In genomic region chr10:25614652-25615051, GRCh38 we compare ENCODE assay signal across 8 cellular contexts.
"Had no signal": no experiment of that assay in that cellular context is flagged by ENCODE, and none has a peak within 500 bp of the region (broad histone marks: within the 10 kb centered on the region; RNA-seq: fewer than 3 reads in every experiment).

No MANE protein-coding gene starts in this region.

- H3K4me1 ChIP-seq: HAP-1 had no signal

- FAIRE-seq: HepG2 had no signal

- H3K36me3 ChIP-seq: HAP-1 had no signal

- H3K27ac ChIP-seq: GM23248, HL-60 had no signal

- ATAC-seq: HCT116, HepG2 had no signal

- H3K9me3 ChIP-seq: HAP-1 had no signal

- H3K4me3 ChIP-seq: GM23248, HAP-1 had no signal

- DNase-seq: GM23248, GOT3, H7, HFFc6 had no signal
